In genomic region chr1:151716771-151717631, GRCh38 we compare ENCODE assay signal across 8 cellular contexts. TPM values are rescaled to one million over a fixed set of nuclear protein-coding genes. Genes with fewer than 3 reads are reported as not detected.
DNase-seq lines count a peak whose midpoint lies in the region; ATAC-seq and TF ChIP-seq lines count a peak whose summit lies in the region.

Gene CELF3, minus strand, starts transcription at chr1:151716803. Its CDS starts 783 bp downstream, at chr1:151716020.

- TF ChIP-seq POLR2A in stomach (IDR thresholded peaks at IDR 0.05) = no peak
- no peak for TF ChIP-seq POLR2A in gastrocnemius medialis (IDR thresholded peaks at IDR 0.05)
- no peak for TF ChIP-seq POLR2A in transverse colon (IDR thresholded peaks at IDR 0.05)

- intact Hi-C loops in stomach (cut with DNase I; ENCODE audit: low total_unique reads) (no loop called here), gastrocnemius medialis (cut with DNase I; ENCODE audit: low total_unique reads) (no loop called here), transverse colon (cut with DNase I; ENCODE audit: low total_unique reads) (no loop called here)

- peaks cover 29% of the 10 kb centered on the region for H3K4me1 ChIP-seq in CD4-positive, CD25-positive, alpha-beta regulatory T cell (ENCODE audit: control insufficient read depth, insufficient read depth, low read length, poor library complexity, severe bottlenecking)
- H3K4me1 ChIP-seq in stomach (peaks cover 28 to 42% (median 36%) of the 10 kb centered on the region in 4 donors), gastrocnemius medialis (peaks cover 6 to 19% of the 10 kb centered on the region in 2 donors), transverse colon (peaks cover 11 to 56% (median 39%) of the 10 kb centered on the region in 4 donors)

- DNase-seq in CD4-positive, CD25-positive, alpha-beta regulatory T cell = peak in 1 of 3 donors; percentile 33
- peak; percentile 52 for DNase-seq in Jurkat, Clone E6-1 (ENCODE audit: low read depth, low spot score)
- DNase-seq in SK-MEL-5 (ENCODE audit: low read depth, low spot score) (peak; percentile 28), hepatic stellate cell (ENCODE audit: low spot score) (peak; percentile 44), stomach (no peak), gastrocnemius medialis (no peak), transverse colon (no peak)

- no peaks in the 10 kb centered on the region for H3K36me3 ChIP-seq in CD4-positive, CD25-positive, alpha-beta regulatory T cell (ENCODE audit: control insufficient read depth, insufficient read depth, low read length)
- H3K36me3 ChIP-seq in stomach (no peaks in the 10 kb centered on the region), gastrocnemius medialis (no peaks in the 10 kb centered on the region), transverse colon (no peaks in the 10 kb centered on the region)

- H3K27me3 ChIP-seq in CD4-positive, CD25-positive, alpha-beta regulatory T cell (ENCODE audit: control insufficient read depth, insufficient read depth, low read length) = peaks cover 34% of the 10 kb centered on the region
- H3K27me3 ChIP-seq in stomach (peaks cover 0 to 50% (median 25%) of the 10 kb centered on the region in 3 donors), gastrocnemius medialis (peaks cover 13 to 28% (median 23%) of the 10 kb centered on the region in 3 donors), transverse colon (peaks cover 19% of the 10 kb centered on the region)

- in situ Hi-C loops in SK-MEL-5 (cut with HindIII; ENCODE audit: low pct_unique_long_range_greater_than_20kb, low sequenced_read_pairs) (no loop called here), gastrocnemius medialis (cut with MboI; ENCODE audit: low sequenced_read_pairs in 4 of 4) (no loop called here), transverse colon (cut with MboI; ENCODE audit: low pct_ligation_motif_present in 1 of 4, low pct_unique_long_range_greater_than_20kb in 1 of 4, low sequenced_read_pairs in 3 of 4) (no loop called here)

- WGBS in stomach, 5 donors = 7 to 12% (median 8%) methylated on average over 24 to 27 of the region's 27 CpGs
- WGBS in transverse colon (ENCODE audit: low coverage in 1 of 2), 2 donors = 26 to 31% methylated on average over 17 to 26 of the region's 27 CpGs

- ATAC-seq in CD4-positive, CD25-positive, alpha-beta regulatory T cell (ENCODE audit: low read depth in 2 of 2) = no peak
- ATAC-seq in gastrocnemius medialis (no peak), GM18511 (IDR thresholded peaks at IDR 0.05; ENCODE audit: unreplicated experiment) (no peak)

- H3K9me3 ChIP-seq in CD4-positive, CD25-positive, alpha-beta regulatory T cell (ENCODE audit: control insufficient read depth in 2 of 2, low read length in 2 of 2) = no peaks in the 10 kb centered on the region
- H3K9me3 ChIP-seq in stomach (no peaks in the 10 kb centered on the region), gastrocnemius medialis (no peaks in the 10 kb centered on the region), transverse colon (no peaks in the 10 kb centered on the region)

- H3K27ac Mint-ChIP-seq in CD4-positive, CD25-positive, alpha-beta regulatory T cell = no peak within 1 kb of the TSS

- H3K4me1 Mint-ChIP-seq in CD4-positive, CD25-positive, alpha-beta regulatory T cell = peaks cover 0 to 39% (median 16%) of the 10 kb centered on the region in 4 donors

- H3K27ac ChIP-seq in CD4-positive, CD25-positive, alpha-beta regulatory T cell (ENCODE audit: insufficient read depth, low read length, poor library complexity, severe bottlenecking) = no peak within 1 kb of the TSS
- H3K27ac ChIP-seq in stomach = peak within 1 kb of the TSS in 1 of 5 donors; percentile 20
- no peak within 1 kb of the TSS for H3K27ac ChIP-seq in gastrocnemius medialis
- H3K27ac ChIP-seq in transverse colon = no peak within 1 kb of the TSS

- TF ChIP-seq EP300 in stomach (IDR thresholded peaks at IDR 0.05) = no peak
- no peak for TF ChIP-seq EP300 in transverse colon (IDR thresholded peaks at IDR 0.05; ENCODE audit: low read depth)

- H3K27me3 Mint-ChIP-seq in CD4-positive, CD25-positive, alpha-beta regulatory T cell = peaks cover 75% of the 10 kb centered on the region

- H3K36me3 Mint-ChIP-seq in CD4-positive, CD25-positive, alpha-beta regulatory T cell = no peaks in the 10 kb centered on the region

- TF ChIP-seq CTCF in stomach (IDR thresholded peaks at IDR 0.05) (no peak), gastrocnemius medialis (IDR thresholded peaks at IDR 0.05 in 4 of 5, conservative IDR thresholded peaks at IDR 0.05 in 1 of 5) (no peak), transverse colon (IDR thresholded peaks at IDR 0.05) (no peak)

- no peak within 1 kb of the TSS for H3K4me3 ChIP-seq in CD4-positive, CD25-positive, alpha-beta regulatory T cell (ENCODE audit: low read depth, low read length)
- peak within 1 kb of the TSS; percentile 21 for H3K4me3 ChIP-seq in Jurkat, Clone E6-1 (ENCODE audit: low read length)
- peak within 1 kb of the TSS; percentile 9 to 27 (median 14) for H3K4me3 ChIP-seq in stomach
- H3K4me3 ChIP-seq in gastrocnemius medialis = no peak within 1 kb of the TSS
- peak within 1 kb of the TSS in 1 of 4 donors; percentile 6 for H3K4me3 ChIP-seq in transverse colon

- peak within 1 kb of the TSS in 3 of 4 donors; percentile 24 to 60 (median 57) for H3K4me3 Mint-ChIP-seq in CD4-positive, CD25-positive, alpha-beta regulatory T cell

- H3K9me3 Mint-ChIP-seq in CD4-positive, CD25-positive, alpha-beta regulatory T cell = peaks cover 0 to 6% (median 0%) of the 10 kb centered on the region in 7 donors

RNA-seq across cellular contexts. Expression of gene CELF3, which starts in this region (rescaled TPM):
- not detected for total RNA-seq in CD4-positive, CD25-positive, alpha-beta regulatory T cell
- not detected for polyA plus RNA-seq in CD4-positive, CD25-positive, alpha-beta regulatory T cell
- polyA plus RNA-seq in Jurkat, Clone E6-1 (2012; ENCODE audit: insufficient read depth, insufficient read length) = not detected
- total RNA-seq in SK-MEL-5 (2014; rRNA removed; shearing (Covaris generic)) = not detected in 2 replicates
- not detected in 2 replicates for polyA plus RNA-seq in SK-MEL-5 (2015; cell fraction: cytosol; rRNA removed)
- polyA plus RNA-seq in SK-MEL-5 (2015; cell fraction: nucleus; rRNA removed) = not detected in 2 replicates
- 10 to 100 TPM in 1 of 5 donors, 1 to 10 TPM in 2, under 1 TPM in 1, not detected in 1; 0.73 to 39.1 (median 1.2) TPM for total RNA-seq in stomach
- polyA plus RNA-seq in stomach = 1 to 10 TPM in 1 of 3 donors, under 1 TPM in 2; 0.92 to 4.3 (median 0.98) TPM
- not detected for total RNA-seq in gastrocnemius medialis
- 1 to 10 TPM in 3 of 4 donors, not detected in 1; 1.3 to 2.7 (median 1.6) TPM for total RNA-seq in transverse colon

Comparison
In these comparisons a context has a peak if more than half of its experiments do, and no peak if none do; other contexts are left out.
1. Peak in DNase-seq in SK-MEL-5; RNA of the gene not detected or under 1 TPM.
2. DNase-seq: peak in Jurkat, Clone E6-1 (single experiment) and hepatic stellate cell (single experiment); none in stomach (single experiment), gastrocnemius medialis (0 of 2) and transverse colon (single experiment).
3. H3K4me3 ChIP-seq: peak in Jurkat, Clone E6-1 (single experiment) and stomach (4 of 4); none in CD4-positive, CD25-positive, alpha-beta regulatory T cell (single experiment) and gastrocnemius medialis (0 of 4).